In the genomic region with DNA sequence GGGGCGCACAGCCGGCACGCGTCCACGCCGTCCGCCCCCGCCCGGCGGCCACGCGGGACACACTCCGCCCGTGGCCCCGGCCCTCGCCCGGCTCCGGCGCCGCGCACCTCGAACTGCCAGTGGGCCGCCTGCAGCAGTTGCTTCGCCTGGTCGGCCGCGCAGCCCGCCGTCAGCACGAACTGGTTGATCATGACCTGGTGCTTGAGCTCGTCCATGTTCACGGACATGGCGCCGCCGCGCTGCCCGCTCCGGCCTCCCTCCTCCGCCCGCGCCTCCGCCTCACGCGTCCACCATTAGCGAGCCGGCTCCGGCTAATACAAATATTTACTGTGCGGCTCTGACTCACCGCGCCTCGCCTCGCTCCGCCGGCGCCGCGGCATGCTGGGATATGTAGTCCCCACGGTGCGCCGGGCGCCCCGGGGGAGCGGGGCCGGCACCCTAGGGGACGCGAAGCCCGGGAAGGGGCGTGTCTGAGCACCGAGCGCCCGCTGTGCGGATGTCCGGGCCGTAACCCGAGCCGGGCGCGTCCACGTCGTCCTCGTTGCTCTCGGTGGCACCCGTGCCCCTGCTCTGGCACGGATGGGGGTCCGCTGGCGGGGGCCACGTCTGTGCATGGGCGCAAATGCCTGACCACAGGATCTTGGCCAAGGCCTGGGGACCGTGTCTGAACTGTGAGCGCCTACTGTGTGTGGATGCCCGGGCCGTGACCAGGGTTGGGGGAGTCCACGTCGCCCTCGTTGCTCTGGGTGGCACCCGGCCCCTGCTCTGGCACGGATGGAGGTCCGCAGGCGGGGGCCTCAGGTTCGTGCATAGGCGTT, we compare ENCODE assay signal across 8 cellular contexts. TPM values are rescaled to one million over a fixed set of nuclear protein-coding genes. Genes with fewer than 3 reads are reported as not detected.
DNase-seq lines count a peak whose midpoint lies in the region; ATAC-seq lines count a peak whose summit lies in the region.

A gene (minus strand): TSS at position 318 of the 818 bp plus-strand sequence. CDS start 91 bp downstream, at position 227.

- H3K27ac ChIP-seq in angular gyrus (ENCODE audit: low read depth, low read length) = peak within 1 kb of the TSS; percentile 95
- peak within 1 kb of the TSS; percentile 82 for H3K27ac ChIP-seq in right cardiac atrium (ENCODE audit: low read length)
- peak within 1 kb of the TSS; percentile 95 for H3K27ac ChIP-seq in rectal smooth muscle tissue (ENCODE audit: low read depth, low read length)

- WGBS in right cardiac atrium = 8% methylated on average over 101 of the region's 101 CpGs

- peaks cover 10% of the 10 kb centered on the region for H3K4me1 ChIP-seq in right cardiac atrium (ENCODE audit: control insufficient read depth, insufficient read depth, low read length)
- peaks cover 21% of the 10 kb centered on the region for H3K4me1 ChIP-seq in rectal smooth muscle tissue (ENCODE audit: control insufficient read depth, insufficient read depth, low read length)

- DNase-seq in NCI-H1436 (lab: John Stamatoyannopoulos, UW) = peak; percentile 84
- peak; percentile 85 to 95 (median 93) for DNase-seq in right cardiac atrium
- no peak for DNase-seq in OCI-M2 (lab: John Stamatoyannopoulos, UW; ENCODE audit: unreplicated experiment)

- H3K4me3 ChIP-seq in right cardiac atrium (ENCODE audit: low read length) (peak within 1 kb of the TSS; percentile 87), rectal smooth muscle tissue (ENCODE audit: low read length) (peak within 1 kb of the TSS; percentile 94)

- intact Hi-C loops in T-helper 2 cell treated with Interferon-gamma antibody and Interleukin-4, amounts not matched to agents 100 ng/mL and 5 ng/mL, for 36 hours (cut with micrococcal nuclease) = loop anchor here (2.0 to 10.0 kb wide), 5 partner anchors 110 to 340 kb away; a partner anchor contains a TSS
- intact Hi-C loops in right cardiac atrium (cut with DNase I) = loop anchor here in 1 of 4 donors (10.0 kb wide), 1 partner anchor 100 kb away; no protein-coding TSS in a partner anchor

- H3K27me3 ChIP-seq in right cardiac atrium (ENCODE audit: control insufficient read depth, insufficient read depth) (no peaks in the 10 kb centered on the region), rectal smooth muscle tissue (ENCODE audit: control insufficient read depth, insufficient read depth, low read length) (no peaks in the 10 kb centered on the region)

- ATAC-seq in GM18499 (IDR thresholded peaks at IDR 0.05; ENCODE audit: insufficient read depth, unreplicated experiment) (peak; percentile 41), HG02852 (IDR thresholded peaks at IDR 0.05; ENCODE audit: unreplicated experiment) (peak; percentile 58), right cardiac atrium (peak; percentile 73 to 77)

- no peaks in the 10 kb centered on the region for H3K36me3 ChIP-seq in rectal smooth muscle tissue (ENCODE audit: control insufficient read depth, insufficient read depth, low read length)

- peak within 1 kb of the TSS; percentile 77 for H3K9ac ChIP-seq in rectal smooth muscle tissue (ENCODE audit: low read length)

- no peaks in the 10 kb centered on the region for H3K9me3 ChIP-seq in right cardiac atrium (ENCODE audit: control insufficient read depth, low read length)

RNA-seq across cellular contexts. Expression of the gene that starts here (rescaled TPM):
- total RNA-seq in T-helper 2 cell treated with Interferon-gamma antibody and Interleukin-4, amounts not matched to agents 100 ng/mL and 5 ng/mL, for 36 hours = 19.6 and 22.1 TPM in 2 replicates
- total RNA-seq in right cardiac atrium = 10 to 100 TPM; 22.3 to 28.7 (median 25.7) TPM
- polyA plus RNA-seq in right cardiac atrium = 30.1 TPM
